ENCODE assay signal across 17 cellular contexts in the genomic region with DNA sequence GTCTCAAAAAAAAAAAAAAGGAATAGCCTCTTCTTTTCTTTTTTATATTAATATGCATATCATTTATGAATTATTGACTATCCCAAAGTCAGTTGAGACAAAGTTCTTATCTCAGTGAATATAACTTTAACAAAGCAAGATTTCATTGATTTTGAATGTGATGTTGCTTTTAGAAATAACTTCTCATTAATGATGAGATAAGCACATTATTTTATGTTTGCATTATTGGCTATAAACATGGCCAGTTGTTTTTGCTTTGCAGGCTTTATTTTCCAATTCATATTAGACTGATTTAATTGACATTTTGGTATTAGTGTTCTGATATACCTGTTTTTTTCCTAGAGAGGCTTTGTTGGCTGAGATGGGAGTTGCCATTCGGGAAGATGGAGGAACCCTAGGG.
"Had no signal": no experiment of that assay in that cellular context is flagged by ENCODE, and none has a peak within 500 bp of the region (broad histone marks: within the 10 kb centered on the region; RNA-seq: fewer than 3 reads in every experiment).

No MANE protein-coding gene starts in this region.

- H3K9me3 ChIP-seq: ascending aorta, right atrium auricular region, stomach, testis had no signal

- H3K27me3 ChIP-seq: ascending aorta, foreskin keratinocyte, neural progenitor cell, right atrium auricular region, stomach, testis had no signal

- H3K4me3 ChIP-seq: ascending aorta, coronary artery, lung, neural progenitor cell, right atrium auricular region, stomach, testis had no signal

- H3K4me1 ChIP-seq: foreskin keratinocyte, testis had no signal

- H3K27ac ChIP-seq: ascending aorta, coronary artery, foreskin keratinocyte, neural progenitor cell, right atrium auricular region, stomach, testis had no signal

- DNase-seq: activated CD4-positive, alpha-beta T cell treated with anti-CD3 and anti-CD28 coated beads for 1 hour; activated CD4-positive, alpha-beta T cell treated with anti-CD3 and anti-CD28 coated beads, Interleukin-2, amount 50 U/mL, for 1 hour; activated T-cell treated with anti-CD3 and anti-CD28 coated beads, Interleukin-2, amount 50 U/mL, for 1 hour; effector CD4-positive, alpha-beta T cell; foreskin keratinocyte; kidney; naive thymus-derived CD8-positive, alpha-beta T cell; stimulated activated CD4-positive, alpha-beta T cell treated with anti-CD3 and anti-CD28 coated beads, Interleukin-12 subunit alpha, Interleukin-12 subunit beta, amount 100 ng/mL, for 4 hours; stomach; T-helper 9 cell; testis; trophoblast cell had no signal

- FAIRE-seq: kidney had no signal
